8 cellular contexts compared by ENCODE assay signal in genomic region chr6:142387997-142388815, GRCh38.
DNase-seq lines count a peak whose midpoint lies in the region; ATAC-seq and TF ChIP-seq lines count a peak whose summit lies in the region.

No MANE protein-coding gene starts in this region.

- in situ Hi-C loops in ACHN (cut with HindIII; ENCODE audit: low pct_ligation_motif_present, low pct_unique_long_range_greater_than_20kb, low sequenced_read_pairs) (no loop called here), GM13976 (cut with MboI; ENCODE audit: low sequenced_read_pairs, unreplicated experiment) (no loop called here)

- peak; percentile 32 for TF ChIP-seq CTCF in GM13976 (IDR thresholded peaks at IDR 0.05; ENCODE audit: borderline replicate concordance, control extremely low read depth, extremely low read depth, insufficient read depth, missing control alignments)
- peak; percentile 76 for TF ChIP-seq CTCF in fibroblast of the aortic adventitia (IDR thresholded peaks at IDR 0.05; ENCODE audit: insufficient read depth, low read length)

- H3K4me3 ChIP-seq in fibroblast of the aortic adventitia (ENCODE audit: low read depth, low read length), result no peak overlapping the region

- DNase-seq in ACHN, result peak; percentile 66
- DNase-seq in GM13976 (ENCODE audit: low spot score), result no peak
- DNase-seq in SK-N-DZ (ENCODE audit: low spot score), result peak; percentile 21
- DNase-seq in fibroblast of the aortic adventitia (ENCODE audit: low read depth), result peak; percentile 81
- DNase-seq in renal cortical epithelial cell (ENCODE audit: low read depth), result peak; percentile 71
- no peak for DNase-seq in COR-L47 (lab: John Stamatoyannopoulos, UW)
- no peak for DNase-seq in effector CD8-positive, alpha-beta T cell (lab: John Stamatoyannopoulos, UW)

- ATAC-seq in HG03342 (IDR thresholded peaks at IDR 0.05; ENCODE audit: unreplicated experiment), result peak; percentile 71

Comparison
In these comparisons a context has a peak if more than half of its experiments do, and no peak if none do; other contexts are left out.
1. DNase-seq: peak in ACHN (single experiment), SK-N-DZ (single experiment), fibroblast of the aortic adventitia (single experiment) and renal cortical epithelial cell (single experiment); none in GM13976 (single experiment), COR-L47 (single experiment) and effector CD8-positive, alpha-beta T cell (single experiment).